Comparison of ENCODE assay signal across 1 cellular context in the genomic region with DNA sequence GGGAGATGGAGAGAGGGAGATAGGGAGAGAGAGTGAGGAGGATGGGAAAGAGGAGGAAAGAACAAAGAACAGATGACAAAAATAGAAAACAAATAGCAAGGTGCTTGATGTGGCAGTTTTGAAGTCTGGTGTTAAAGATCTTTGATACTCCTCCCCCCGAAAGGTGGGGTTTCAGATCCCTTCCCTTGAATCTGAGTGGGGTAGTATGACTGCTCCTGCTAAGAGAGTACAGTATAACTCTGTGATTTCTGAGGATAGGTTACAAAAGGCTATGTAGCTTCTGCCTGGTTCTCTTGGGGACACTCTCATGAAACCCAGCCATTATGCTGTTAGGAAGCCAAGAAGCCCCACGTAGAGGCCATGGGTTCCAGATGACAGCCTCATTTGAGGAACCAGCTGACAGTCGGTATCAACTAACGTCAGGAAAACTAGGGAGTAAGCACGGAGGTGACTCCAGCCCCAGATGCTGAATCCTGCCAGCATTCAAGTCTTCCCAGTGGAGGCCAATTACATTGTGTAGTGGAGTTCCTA.
TF ChIP-seq lines count a peak whose summit lies in the region.

No MANE protein-coding gene starts in this region.

TF ChIP-seq in GM23338, 12 proteins besides CTCF, POLR2A, EP300 and RAD21 (continued from another document):
- TF ChIP-seq, protein P1, sequence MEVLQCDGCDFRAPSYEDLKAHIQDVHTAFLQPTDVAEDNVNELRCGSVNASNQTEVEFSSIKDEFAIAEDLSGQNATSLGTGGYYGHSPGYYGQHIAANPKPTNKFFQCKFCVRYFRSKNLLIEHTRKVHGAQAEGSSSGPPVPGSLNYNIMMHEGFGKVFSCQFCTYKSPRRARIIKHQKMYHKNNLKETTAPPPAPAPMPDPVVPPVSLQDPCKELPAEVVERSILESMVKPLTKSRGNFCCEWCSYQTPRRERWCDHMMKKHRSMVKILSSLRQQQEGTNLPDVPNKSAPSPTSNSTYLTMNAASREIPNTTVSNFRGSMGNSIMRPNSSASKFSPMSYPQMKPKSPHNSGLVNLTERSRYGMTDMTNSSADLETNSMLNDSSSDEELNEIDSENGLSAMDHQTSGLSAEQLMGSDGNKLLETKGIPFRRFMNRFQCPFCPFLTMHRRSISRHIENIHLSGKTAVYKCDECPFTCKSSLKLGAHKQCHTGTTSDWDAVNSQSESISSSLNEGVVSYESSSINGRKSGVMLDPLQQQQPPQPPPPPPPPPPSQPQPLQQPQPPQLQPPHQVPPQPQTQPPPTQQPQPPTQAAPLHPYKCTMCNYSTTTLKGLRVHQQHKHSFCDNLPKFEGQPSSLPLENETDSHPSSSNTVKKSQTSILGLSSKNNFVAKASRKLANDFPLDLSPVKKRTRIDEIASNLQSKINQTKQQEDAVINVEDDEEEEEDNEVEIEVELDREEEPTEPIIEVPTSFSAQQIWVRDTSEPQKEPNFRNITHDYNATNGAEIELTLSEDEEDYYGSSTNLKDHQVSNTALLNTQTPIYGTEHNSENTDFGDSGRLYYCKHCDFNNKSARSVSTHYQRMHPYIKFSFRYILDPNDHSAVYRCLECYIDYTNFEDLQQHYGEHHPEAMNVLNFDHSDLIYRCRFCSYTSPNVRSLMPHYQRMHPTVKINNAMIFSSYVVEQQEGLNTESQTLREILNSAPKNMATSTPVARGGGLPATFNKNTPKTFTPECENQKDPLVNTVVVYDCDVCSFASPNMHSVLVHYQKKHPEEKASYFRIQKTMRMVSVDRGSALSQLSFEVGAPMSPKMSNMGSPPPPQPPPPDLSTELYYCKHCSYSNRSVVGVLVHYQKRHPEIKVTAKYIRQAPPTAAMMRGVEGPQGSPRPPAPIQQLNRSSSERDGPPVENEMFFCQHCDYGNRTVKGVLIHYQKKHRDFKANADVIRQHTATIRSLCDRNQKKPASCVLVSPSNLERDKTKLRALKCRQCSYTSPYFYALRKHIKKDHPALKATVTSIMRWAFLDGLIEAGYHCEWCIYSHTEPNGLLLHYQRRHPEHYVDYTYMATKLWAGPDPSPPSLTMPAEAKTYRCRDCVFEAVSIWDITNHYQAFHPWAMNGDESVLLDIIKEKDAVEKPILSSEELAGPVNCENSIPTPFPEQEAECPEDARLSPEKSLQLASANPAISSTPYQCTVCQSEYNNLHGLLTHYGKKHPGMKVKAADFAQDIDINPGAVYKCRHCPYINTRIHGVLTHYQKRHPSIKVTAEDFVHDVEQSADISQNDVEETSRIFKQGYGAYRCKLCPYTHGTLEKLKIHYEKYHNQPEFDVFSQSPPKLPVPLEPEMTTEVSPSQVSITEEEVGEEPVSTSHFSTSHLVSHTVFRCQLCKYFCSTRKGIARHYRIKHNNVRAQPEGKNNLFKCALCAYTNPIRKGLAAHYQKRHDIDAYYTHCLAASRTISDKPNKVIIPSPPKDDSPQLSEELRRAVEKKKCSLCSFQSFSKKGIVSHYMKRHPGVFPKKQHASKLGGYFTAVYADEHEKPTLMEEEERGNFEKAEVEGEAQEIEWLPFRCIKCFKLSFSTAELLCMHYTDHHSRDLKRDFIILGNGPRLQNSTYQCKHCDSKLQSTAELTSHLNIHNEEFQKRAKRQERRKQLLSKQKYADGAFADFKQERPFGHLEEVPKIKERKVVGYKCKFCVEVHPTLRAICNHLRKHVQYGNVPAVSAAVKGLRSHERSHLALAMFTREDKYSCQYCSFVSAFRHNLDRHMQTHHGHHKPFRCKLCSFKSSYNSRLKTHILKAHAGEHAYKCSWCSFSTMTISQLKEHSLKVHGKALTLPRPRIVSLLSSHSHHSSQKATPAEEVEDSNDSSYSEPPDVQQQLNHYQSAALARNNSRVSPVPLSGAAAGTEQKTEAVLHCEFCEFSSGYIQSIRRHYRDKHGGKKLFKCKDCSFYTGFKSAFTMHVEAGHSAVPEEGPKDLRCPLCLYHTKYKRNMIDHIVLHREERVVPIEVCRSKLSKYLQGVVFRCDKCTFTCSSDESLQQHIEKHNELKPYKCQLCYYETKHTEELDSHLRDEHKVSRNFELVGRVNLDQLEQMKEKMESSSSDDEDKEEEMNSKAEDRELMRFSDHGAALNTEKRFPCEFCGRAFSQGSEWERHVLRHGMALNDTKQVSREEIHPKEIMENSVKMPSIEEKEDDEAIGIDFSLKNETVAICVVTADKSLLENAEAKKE (CRISPR knock-in tag; IDR thresholded peaks at IDR 0.05) = no peak
- TF ChIP-seq ZNF331 (CRISPR knock-in tag; IDR thresholded peaks at IDR 0.05; ENCODE audit: low read depth) = no peak
- TF ChIP-seq, protein P2, sequence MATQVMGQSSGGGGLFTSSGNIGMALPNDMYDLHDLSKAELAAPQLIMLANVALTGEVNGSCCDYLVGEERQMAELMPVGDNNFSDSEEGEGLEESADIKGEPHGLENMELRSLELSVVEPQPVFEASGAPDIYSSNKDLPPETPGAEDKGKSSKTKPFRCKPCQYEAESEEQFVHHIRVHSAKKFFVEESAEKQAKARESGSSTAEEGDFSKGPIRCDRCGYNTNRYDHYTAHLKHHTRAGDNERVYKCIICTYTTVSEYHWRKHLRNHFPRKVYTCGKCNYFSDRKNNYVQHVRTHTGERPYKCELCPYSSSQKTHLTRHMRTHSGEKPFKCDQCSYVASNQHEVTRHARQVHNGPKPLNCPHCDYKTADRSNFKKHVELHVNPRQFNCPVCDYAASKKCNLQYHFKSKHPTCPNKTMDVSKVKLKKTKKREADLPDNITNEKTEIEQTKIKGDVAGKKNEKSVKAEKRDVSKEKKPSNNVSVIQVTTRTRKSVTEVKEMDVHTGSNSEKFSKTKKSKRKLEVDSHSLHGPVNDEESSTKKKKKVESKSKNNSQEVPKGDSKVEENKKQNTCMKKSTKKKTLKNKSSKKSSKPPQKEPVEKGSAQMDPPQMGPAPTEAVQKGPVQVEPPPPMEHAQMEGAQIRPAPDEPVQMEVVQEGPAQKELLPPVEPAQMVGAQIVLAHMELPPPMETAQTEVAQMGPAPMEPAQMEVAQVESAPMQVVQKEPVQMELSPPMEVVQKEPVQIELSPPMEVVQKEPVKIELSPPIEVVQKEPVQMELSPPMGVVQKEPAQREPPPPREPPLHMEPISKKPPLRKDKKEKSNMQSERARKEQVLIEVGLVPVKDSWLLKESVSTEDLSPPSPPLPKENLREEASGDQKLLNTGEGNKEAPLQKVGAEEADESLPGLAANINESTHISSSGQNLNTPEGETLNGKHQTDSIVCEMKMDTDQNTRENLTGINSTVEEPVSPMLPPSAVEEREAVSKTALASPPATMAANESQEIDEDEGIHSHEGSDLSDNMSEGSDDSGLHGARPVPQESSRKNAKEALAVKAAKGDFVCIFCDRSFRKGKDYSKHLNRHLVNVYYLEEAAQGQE (IDR thresholded peaks at IDR 0.05; ENCODE audit: unreplicated experiment) = no peak
- TF ChIP-seq, protein P3, sequence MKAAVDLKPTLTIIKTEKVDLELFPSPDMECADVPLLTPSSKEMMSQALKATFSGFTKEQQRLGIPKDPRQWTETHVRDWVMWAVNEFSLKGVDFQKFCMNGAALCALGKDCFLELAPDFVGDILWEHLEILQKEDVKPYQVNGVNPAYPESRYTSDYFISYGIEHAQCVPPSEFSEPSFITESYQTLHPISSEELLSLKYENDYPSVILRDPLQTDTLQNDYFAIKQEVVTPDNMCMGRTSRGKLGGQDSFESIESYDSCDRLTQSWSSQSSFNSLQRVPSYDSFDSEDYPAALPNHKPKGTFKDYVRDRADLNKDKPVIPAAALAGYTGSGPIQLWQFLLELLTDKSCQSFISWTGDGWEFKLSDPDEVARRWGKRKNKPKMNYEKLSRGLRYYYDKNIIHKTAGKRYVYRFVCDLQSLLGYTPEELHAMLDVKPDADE (IDR thresholded peaks at IDR 0.05) = no peak
TF ChIP-seq in GM23338: peak in this region for 0.
